Comparison of ENCODE assay signal across 22 cellular contexts in the genomic region with DNA sequence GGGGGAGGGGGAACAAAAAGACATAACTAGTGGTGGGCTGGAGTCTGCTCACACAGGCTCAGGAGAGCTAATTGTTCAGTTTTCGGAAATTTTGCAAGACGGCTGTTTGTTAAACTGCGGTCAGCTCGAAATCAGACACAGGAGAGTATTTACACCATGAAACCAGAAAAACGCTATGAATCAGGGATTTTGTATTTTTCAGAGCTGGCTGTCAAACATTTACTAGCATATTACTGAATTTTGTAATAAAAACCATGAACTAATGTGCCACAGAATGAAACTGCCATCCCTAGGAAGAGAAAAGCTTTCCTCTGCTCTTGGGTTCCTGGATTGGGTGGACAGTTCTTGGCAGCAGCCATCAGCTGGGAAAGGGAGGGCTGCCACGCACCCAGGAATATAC. TPM values are rescaled to one million over a fixed set of nuclear protein-coding genes. Genes with fewer than 3 reads are reported as not detected.
DNase-seq lines count a peak whose midpoint lies in the region; ATAC-seq lines count a peak whose summit lies in the region.
"Had no signal": no experiment of that assay in that cellular context is flagged by ENCODE, and none has a peak within 500 bp of the region (broad histone marks: within the 10 kb centered on the region; RNA-seq: fewer than 3 reads in every experiment).

No MANE protein-coding gene starts in this region.

- H3K4me3 ChIP-seq in iPS-15b (ENCODE audit: low read depth, low read length): no peak overlapping the region
- H3K4me3 ChIP-seq: BLaER1 treated with 17β-estradiol and CSF1 and Interleukin-3, amounts not matched to agents 10 nM and 100 nM; GM12878 had no signal

- DNase-seq in H4 (ENCODE audit: low spot score) (peak; percentile 45), cerebellar cortex (ENCODE audit: low spot score) (peak; percentile 43)
- DNase-seq in T-helper 2 cell treated with Interferon-gamma antibody and Interleukin-4, amounts not matched to agents 5 μg/mL and 100 μg/mL, for 36 hours (ENCODE audit: low spot score): no peak
- DNase-seq: AML-193; BE2C; CD4-positive, alpha-beta T cell; CD8-positive, alpha-beta memory T cell; DMS 273 treated with DMSO at 0.1 percent for 48 hours; DMS79; EL; GDM1; GOT3; H7 had no signal

- H3K36me3 Mint-ChIP-seq in T-helper 2 cell treated with Interferon-gamma antibody and Interleukin-4, amounts not matched to agents 5 μg/mL and 100 μg/mL, for 36 hours (ENCODE audit: low read depth): no peaks in the 10 kb centered on the region
- H3K36me3 Mint-ChIP-seq: CD14-positive monocyte; CD8-positive, alpha-beta memory T cell had no signal

- H3K9me3 Mint-ChIP-seq in T-helper 2 cell treated with Interferon-gamma antibody and Interleukin-4, amounts not matched to agents 5 μg/mL and 100 μg/mL, for 36 hours: no peaks in the 10 kb centered on the region
- H3K9me3 Mint-ChIP-seq: CD4-positive, alpha-beta T cell had no signal

- no peaks in the 10 kb centered on the region for H3K9me3 ChIP-seq in iPS-15b (ENCODE audit: control insufficient read depth, insufficient read depth, low read length)
- H3K9me3 ChIP-seq: BE2C; BLaER1 treated with 17β-estradiol and CSF1 and Interleukin-3, amounts not matched to agents 10 nM and 100 nM had no signal

- H3K27me3 Mint-ChIP-seq in T-helper 2 cell treated with Interferon-gamma antibody and Interleukin-4, amounts not matched to agents 5 μg/mL and 100 μg/mL, for 36 hours (ENCODE audit: low read depth): no peaks in the 10 kb centered on the region
- H3K27me3 Mint-ChIP-seq: CD4-positive, alpha-beta T cell had no signal

- H3K4me1 Mint-ChIP-seq in T-helper 2 cell treated with Interferon-gamma antibody and Interleukin-4, amounts not matched to agents 5 μg/mL and 100 μg/mL, for 36 hours (ENCODE audit: low read depth): no peaks in the 10 kb centered on the region
- H3K4me1 Mint-ChIP-seq: CD14-positive monocyte; CD8-positive, alpha-beta memory T cell had no signal

- H3K4me1 ChIP-seq in iPS-15b (ENCODE audit: control insufficient read depth, insufficient read depth, low read length): peaks cover 12% of the 10 kb centered on the region
- H3K4me1 ChIP-seq: BE2C; BLaER1 treated with 17β-estradiol and CSF1 and Interleukin-3, amounts not matched to agents 10 nM and 100 nM had no signal

- H3K27me3 ChIP-seq in iPS-15b (ENCODE audit: control insufficient read depth, insufficient read depth, low read length): no peaks in the 10 kb centered on the region
- H3K27me3 ChIP-seq: BE2C; BLaER1 treated with 17β-estradiol and CSF1 and Interleukin-3, amounts not matched to agents 10 nM and 100 nM had no signal

- no peaks in the 10 kb centered on the region for H3K36me3 ChIP-seq in iPS-15b (ENCODE audit: control insufficient read depth, insufficient read depth, low read length)
- H3K36me3 ChIP-seq: BE2C; BLaER1 treated with 17β-estradiol and CSF1 and Interleukin-3, amounts not matched to agents 10 nM and 100 nM had no signal

- no peak overlapping the region for H3K27ac Mint-ChIP-seq in T-helper 2 cell treated with Interferon-gamma antibody and Interleukin-4, amounts not matched to agents 5 μg/mL and 100 μg/mL, for 36 hours
- H3K27ac Mint-ChIP-seq: CD14-positive monocyte; CD4-positive, alpha-beta T cell; CD8-positive, alpha-beta memory T cell had no signal

- H3K4me3 Mint-ChIP-seq in T-helper 2 cell treated with Interferon-gamma antibody and Interleukin-4, amounts not matched to agents 5 μg/mL and 100 μg/mL, for 36 hours: no peak overlapping the region
- H3K4me3 Mint-ChIP-seq: CD14-positive monocyte; CD4-positive, alpha-beta T cell; CD8-positive, alpha-beta memory T cell had no signal

- ATAC-seq in GM18858 (IDR thresholded peaks at IDR 0.05; ENCODE audit: unreplicated experiment): no peak
- ATAC-seq in HG03342 (IDR thresholded peaks at IDR 0.05; ENCODE audit: unreplicated experiment): no peak
- ATAC-seq in GM18517 (IDR thresholded peaks at IDR 0.05; ENCODE audit: unreplicated experiment): no peak
- ATAC-seq: GM12878, HCT116 had no signal

- H3K9ac ChIP-seq in iPS-15b (ENCODE audit: low read depth, low read length): peak overlapping the region; percentile 6
- H3K9ac ChIP-seq: BLaER1 treated with 17β-estradiol and CSF1 and Interleukin-3, amounts not matched to agents 10 nM and 100 nM had no signal

RNA-seq across cellular contexts. Expression of a gene that starts 45.3 kb away (rescaled TPM):
- 0.06 and 0.14 TPM in 2 replicates for total RNA-seq in H4 (2014; rRNA removed; shearing (Covaris generic))
- total RNA-seq: A673; CD4-positive, alpha-beta T cell; CD8-positive, alpha-beta memory T cell; GM12878 had no signal
